ENCODE assay signal across 1 cellular context in the genomic region with DNA sequence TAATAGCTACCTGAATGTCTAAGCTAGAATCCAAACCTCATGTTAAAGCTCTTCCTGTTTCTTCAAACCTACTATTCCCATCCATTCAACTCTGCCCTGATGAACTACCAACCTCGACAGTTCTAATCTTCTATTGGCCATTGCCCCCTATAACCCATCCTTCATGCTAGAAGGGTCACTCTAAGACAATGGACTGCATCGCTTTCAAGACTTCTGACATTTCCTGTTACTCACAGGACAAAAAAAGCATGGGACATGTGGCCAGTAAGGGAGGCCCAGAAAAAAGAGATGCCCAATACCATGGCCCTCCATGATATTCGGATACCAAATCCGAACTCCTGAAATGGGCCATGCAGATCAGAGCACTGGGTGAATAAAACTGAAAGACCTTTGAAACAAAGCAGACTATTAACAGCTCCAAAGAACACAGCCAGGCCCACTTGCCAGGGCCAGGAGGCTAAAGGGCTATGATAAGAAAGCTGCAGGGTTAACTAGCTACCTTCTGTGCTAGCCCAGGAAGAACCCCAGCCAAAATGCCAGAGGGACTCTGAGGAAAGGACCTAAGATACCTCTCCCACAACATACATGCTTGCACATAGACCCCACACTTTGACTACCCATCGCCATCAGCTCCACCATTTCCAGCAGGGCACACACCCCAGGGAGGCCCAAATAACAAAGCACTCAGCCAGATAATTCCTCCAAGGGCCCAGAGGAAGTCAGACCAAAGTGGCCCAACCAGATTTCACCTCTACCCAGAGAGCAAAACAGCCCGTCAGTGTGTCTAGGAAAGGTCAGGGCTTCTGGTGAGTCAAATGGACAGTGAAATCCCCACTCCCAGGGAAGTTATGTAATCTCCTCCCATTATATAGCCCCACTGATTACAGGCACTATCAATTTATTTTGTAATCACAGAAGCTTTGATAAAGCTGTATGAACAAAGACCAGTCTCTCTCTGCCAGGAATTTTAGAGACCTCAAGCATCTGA.
TF ChIP-seq lines count a peak whose summit lies in the region.

No MANE protein-coding gene starts in this region.

TF ChIP-seq in H1, 55 proteins besides CTCF, POLR2A, EP300 and RAD21:
- TF ChIP-seq CHD1 (IDR thresholded peaks at IDR 0.05; ENCODE audit: low read depth, low read length) (no peak), FOSL1 (IDR thresholded peaks at IDR 0.05; ENCODE audit: insufficient read depth, low read depth, low read length) (no peak), SP4 (IDR thresholded peaks at IDR 0.05; ENCODE audit: low read length) (no peak), EZH2 (IDR thresholded peaks at IDR 0.05; ENCODE audit: low read depth, low read length, severe bottlenecking) (no peak), POU5F1 (IDR thresholded peaks at IDR 0.05; ENCODE audit: low read depth, low read length) (no peak), SAP30 (IDR thresholded peaks at IDR 0.05; ENCODE audit: insufficient read depth, insufficient replicate concordance, low read length) (no peak), SP1 (IDR thresholded peaks at IDR 0.05; ENCODE audit: low read depth, low read length) (no peak), GTF2F1 (IDR thresholded peaks at IDR 0.05; ENCODE audit: borderline replicate concordance, low read depth, low read length) (no peak), JUN (IDR thresholded peaks at IDR 0.05; ENCODE audit: low read depth, low read length) (no peak), JUND (IDR thresholded peaks at IDR 0.05; ENCODE audit: low read length) (no peak), CBX5 (IDR thresholded peaks at IDR 0.05; ENCODE audit: low read depth, low read length) (no peak), TAF7 (optimal IDR thresholded peaks at IDR 0.05; ENCODE audit: borderline replicate concordance, low read depth, low read length) (no peak), TCF12 (IDR thresholded peaks at IDR 0.05; ENCODE audit: low read depth, low read length) (no peak), CREB1 (IDR thresholded peaks at IDR 0.05) (no peak)
- TF ChIP-seq, protein P1, sequence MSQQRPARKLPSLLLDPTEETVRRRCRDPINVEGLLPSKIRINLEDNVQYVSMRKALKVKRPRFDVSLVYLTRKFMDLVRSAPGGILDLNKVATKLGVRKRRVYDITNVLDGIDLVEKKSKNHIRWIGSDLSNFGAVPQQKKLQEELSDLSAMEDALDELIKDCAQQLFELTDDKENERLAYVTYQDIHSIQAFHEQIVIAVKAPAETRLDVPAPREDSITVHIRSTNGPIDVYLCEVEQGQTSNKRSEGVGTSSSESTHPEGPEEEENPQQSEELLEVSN (IDR thresholded peaks at IDR 0.05): no peak
- TF ChIP-seq, protein P2, sequence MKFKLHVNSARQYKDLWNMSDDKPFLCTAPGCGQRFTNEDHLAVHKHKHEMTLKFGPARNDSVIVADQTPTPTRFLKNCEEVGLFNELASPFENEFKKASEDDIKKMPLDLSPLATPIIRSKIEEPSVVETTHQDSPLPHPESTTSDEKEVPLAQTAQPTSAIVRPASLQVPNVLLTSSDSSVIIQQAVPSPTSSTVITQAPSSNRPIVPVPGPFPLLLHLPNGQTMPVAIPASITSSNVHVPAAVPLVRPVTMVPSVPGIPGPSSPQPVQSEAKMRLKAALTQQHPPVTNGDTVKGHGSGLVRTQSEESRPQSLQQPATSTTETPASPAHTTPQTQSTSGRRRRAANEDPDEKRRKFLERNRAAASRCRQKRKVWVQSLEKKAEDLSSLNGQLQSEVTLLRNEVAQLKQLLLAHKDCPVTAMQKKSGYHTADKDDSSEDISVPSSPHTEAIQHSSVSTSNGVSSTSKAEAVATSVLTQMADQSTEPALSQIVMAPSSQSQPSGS (IDR thresholded peaks at IDR 0.05; ENCODE audit: low read length): no peak
- TF ChIP-seq, protein P3, sequence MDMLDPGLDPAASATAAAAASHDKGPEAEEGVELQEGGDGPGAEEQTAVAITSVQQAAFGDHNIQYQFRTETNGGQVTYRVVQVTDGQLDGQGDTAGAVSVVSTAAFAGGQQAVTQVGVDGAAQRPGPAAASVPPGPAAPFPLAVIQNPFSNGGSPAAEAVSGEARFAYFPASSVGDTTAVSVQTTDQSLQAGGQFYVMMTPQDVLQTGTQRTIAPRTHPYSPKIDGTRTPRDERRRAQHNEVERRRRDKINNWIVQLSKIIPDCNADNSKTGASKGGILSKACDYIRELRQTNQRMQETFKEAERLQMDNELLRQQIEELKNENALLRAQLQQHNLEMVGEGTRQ (IDR thresholded peaks at IDR 0.05; ENCODE audit: low read length): no peak
